In genomic region chr14:97273540-97273939, GRCh38 we compare ENCODE assay signal across 19 cellular contexts.
DNase-seq lines count a peak whose midpoint lies in the region; ATAC-seq and TF ChIP-seq lines count a peak whose summit lies in the region.
"Had no signal": no experiment of that assay in that cellular context is flagged by ENCODE, and none has a peak within 500 bp of the region (broad histone marks: within the 10 kb centered on the region; RNA-seq: fewer than 3 reads in every experiment).

No MANE protein-coding gene starts in this region.

- WGBS in transverse colon (ENCODE audit: low coverage in 1 of 2), 2 donors = 75 to 94% methylated on average over 2 to 4 of the region's 4 CpGs

- intact Hi-C loops in activated naive CD4-positive, alpha-beta T cell treated with anti-CD3 and anti-CD28 coated beads for 36 hours (cut with micrococcal nuclease) = no loop called here
- intact Hi-C loops in transverse colon (cut with DNase I; ENCODE audit: low total_unique reads) = no loop called here

- in situ Hi-C loops in transverse colon (cut with MboI; ENCODE audit: low pct_ligation_motif_present in 1 of 4, low pct_unique_long_range_greater_than_20kb in 1 of 4, low sequenced_read_pairs in 3 of 4) = no loop called here

- H3K9me3 ChIP-seq in transverse colon = no peaks in the 10 kb centered on the region
- H3K9me3 ChIP-seq: Caco-2, Peyer's patch had no signal

- no peak overlapping the region for H3K27ac Mint-ChIP-seq in activated naive CD4-positive, alpha-beta T cell treated with anti-CD3 and anti-CD28 coated beads for 36 hours
- H3K27ac Mint-ChIP-seq in activated naive CD4-positive, alpha-beta T cell treated with anti-CD3 and anti-CD28 coated beads, Interleukin-2, amount 50 U/mL, for 72 hours = no peak overlapping the region
- no peak overlapping the region for H3K27ac Mint-ChIP-seq in progenitor cell of endocrine pancreas
- H3K27ac Mint-ChIP-seq: CD14-positive monocyte had no signal

- H3K27me3 ChIP-seq in transverse colon = no peaks in the 10 kb centered on the region
- H3K27me3 ChIP-seq: Peyer's patch had no signal

- no peaks in the 10 kb centered on the region for H3K36me3 Mint-ChIP-seq in activated naive CD4-positive, alpha-beta T cell treated with anti-CD3 and anti-CD28 coated beads for 36 hours (ENCODE audit: low read depth)
- no peaks in the 10 kb centered on the region for H3K36me3 Mint-ChIP-seq in activated naive CD4-positive, alpha-beta T cell treated with anti-CD3 and anti-CD28 coated beads, Interleukin-2, amount 50 U/mL, for 72 hours
- H3K36me3 Mint-ChIP-seq in progenitor cell of endocrine pancreas (ENCODE audit: insufficient read depth) = peaks cover 1% of the 10 kb centered on the region
- H3K36me3 Mint-ChIP-seq: CD14-positive monocyte had no signal

- no peak overlapping the region for H3K4me3 Mint-ChIP-seq in activated naive CD4-positive, alpha-beta T cell treated with anti-CD3 and anti-CD28 coated beads for 36 hours
- no peak overlapping the region for H3K4me3 Mint-ChIP-seq in progenitor cell of endocrine pancreas (ENCODE audit: low read depth)
- H3K4me3 Mint-ChIP-seq: CD14-positive monocyte had no signal

- H3K4me1 ChIP-seq in transverse colon = no peaks in the 10 kb centered on the region
- H3K4me1 ChIP-seq: Caco-2, Peyer's patch had no signal

- H3K27ac ChIP-seq in VCaP (no peak overlapping the region), transverse colon (no peak overlapping the region)
- H3K27ac ChIP-seq: Peyer's patch had no signal

- H3K9me3 Mint-ChIP-seq in activated naive CD4-positive, alpha-beta T cell treated with anti-CD3 and anti-CD28 coated beads for 36 hours = no peaks in the 10 kb centered on the region
- no peaks in the 10 kb centered on the region for H3K9me3 Mint-ChIP-seq in activated naive CD4-positive, alpha-beta T cell treated with anti-CD3 and anti-CD28 coated beads, Interleukin-2, amount 50 U/mL, for 72 hours
- peaks cover 3% of the 10 kb centered on the region for H3K9me3 Mint-ChIP-seq in progenitor cell of endocrine pancreas (ENCODE audit: low read depth)

- CTCF ChIA-PET in activated naive CD4-positive, alpha-beta T cell treated with anti-CD3 and anti-CD28 coated beads for 36 hours (lab: Charles Lee) = interaction anchor here (1.6 kb wide), 1 partner anchor 18 kb away, joined by 3 read pairs; no protein-coding TSS in a partner anchor

- ATAC-seq in activated naive CD4-positive, alpha-beta T cell treated with anti-CD3 and anti-CD28 coated beads, Interleukin-2, amount 50 U/mL, for 72 hours = no peak
- no peak for ATAC-seq in GM21526 (IDR thresholded peaks at IDR 0.05; ENCODE audit: low FRiP score, unreplicated experiment)
- ATAC-seq: Right ventricle myocardium inferior had no signal

- no peak for TF ChIP-seq EP300 in transverse colon (IDR thresholded peaks at IDR 0.05; ENCODE audit: low read depth)

- peaks cover 2% of the 10 kb centered on the region for H3K27me3 Mint-ChIP-seq in activated naive CD4-positive, alpha-beta T cell treated with anti-CD3 and anti-CD28 coated beads for 36 hours (ENCODE audit: low read depth)
- H3K27me3 Mint-ChIP-seq in progenitor cell of endocrine pancreas = peaks cover 31% of the 10 kb centered on the region

- TF ChIP-seq CTCF in VCaP (conservative IDR thresholded peaks at IDR 0.05) (peak; percentile 34), progenitor cell of endocrine pancreas (IDR thresholded peaks at IDR 0.05; ENCODE audit: unreplicated experiment) (peak; percentile 27), transverse colon (IDR thresholded peaks at IDR 0.05) (no peak)

- H3K36me3 ChIP-seq in transverse colon = no peaks in the 10 kb centered on the region
- H3K36me3 ChIP-seq: Peyer's patch had no signal

- DNase-seq in activated naive CD4-positive, alpha-beta T cell treated with anti-CD3 and anti-CD28 coated beads for 36 hours = peak; percentile 9
- no peak for DNase-seq in activated naive CD4-positive, alpha-beta T cell treated with anti-CD3 and anti-CD28 coated beads, Interleukin-2, amount 50 U/mL, for 72 hours (ENCODE audit: low spot score in 2 of 2)
- peak; percentile 1 for DNase-seq in HT-29 (ENCODE audit: low spot score)
- no peak for DNase-seq in progenitor cell of endocrine pancreas (ENCODE audit: low spot score, unreplicated experiment)
- no peak for DNase-seq in germinal center (ENCODE audit: low spot score)
- no peak for DNase-seq in transverse colon
- DNase-seq: Caco-2, DMS153, EL, GOT3, MV-4-11, NCI-H2029 treated with DMSO at 0.1 percent for 48 hours, NCI-H226, NCI-H526 treated with DMSO at 0.1 percent for 48 hours, Peyer's patch had no signal

- H3K4me3 ChIP-seq in transverse colon = no peak overlapping the region
- H3K4me3 ChIP-seq: Peyer's patch had no signal

- TF ChIP-seq POLR2A in transverse colon (IDR thresholded peaks at IDR 0.05) = no peak

- H3K4me1 Mint-ChIP-seq in activated naive CD4-positive, alpha-beta T cell treated with anti-CD3 and anti-CD28 coated beads for 36 hours (ENCODE audit: low read depth) = peaks cover 16% of the 10 kb centered on the region
- peaks cover 5% of the 10 kb centered on the region for H3K4me1 Mint-ChIP-seq in progenitor cell of endocrine pancreas (ENCODE audit: low read depth)

Comparison
In these comparisons a context has a peak if more than half of its experiments do, and no peak if none do; other contexts are left out.
1. DNase-seq: peak in activated naive CD4-positive, alpha-beta T cell treated with anti-CD3 and anti-CD28 coated beads for 36 hours (single experiment) and HT-29 (single experiment); none in activated naive CD4-positive, alpha-beta T cell treated with anti-CD3 and anti-CD28 coated beads, Interleukin-2, amount 50 U/mL, for 72 hours (0 of 2), progenitor cell of endocrine pancreas (single experiment), germinal center (single experiment) and transverse colon (single experiment).
2. CTCF ChIP-seq: peak in VCaP (single experiment) and progenitor cell of endocrine pancreas (single experiment); none in transverse colon (0 of 5).